In the genomic region with DNA sequence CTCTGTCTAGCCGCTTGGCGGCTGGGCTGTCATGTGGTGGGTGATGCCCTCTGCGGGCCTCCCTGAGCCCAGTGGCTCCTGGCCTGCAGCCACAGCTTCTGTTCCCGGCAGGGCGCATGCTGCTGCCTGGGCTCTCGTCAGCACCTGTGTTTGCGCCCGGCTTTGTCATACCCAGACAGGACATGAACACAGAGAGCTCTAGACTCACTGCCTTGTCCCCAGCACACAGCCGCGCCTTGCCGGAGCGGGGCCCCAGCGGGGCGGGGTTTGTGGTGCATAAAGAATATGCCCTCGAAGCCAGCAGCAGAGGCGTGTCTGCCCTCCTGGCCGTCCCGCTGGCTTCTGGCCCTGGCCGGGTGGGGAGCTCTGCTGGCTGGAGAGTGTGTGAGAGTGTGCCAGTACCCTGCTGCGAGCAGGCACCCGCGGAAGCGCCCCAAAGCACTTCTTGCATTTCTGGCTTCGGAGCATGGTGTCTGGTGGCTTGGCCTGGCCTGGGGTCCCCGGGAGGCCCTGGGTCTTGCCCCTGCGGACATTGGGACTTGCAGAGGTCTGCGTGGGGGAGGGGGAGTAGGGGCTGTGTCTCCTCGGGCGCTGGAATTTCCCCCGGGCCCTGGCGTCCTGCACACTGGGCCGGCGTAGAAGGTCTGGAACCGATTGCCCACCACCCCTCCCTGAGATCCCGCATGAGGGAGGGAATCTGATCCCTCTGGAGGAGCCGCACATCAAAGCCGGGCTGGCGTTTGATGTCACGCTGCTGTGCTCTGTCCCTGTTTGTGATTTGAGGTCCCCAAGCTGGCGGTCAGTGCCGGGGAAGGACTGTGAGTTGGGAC, we compare ENCODE assay signal across 9 cellular contexts. TPM values are rescaled to one million over a fixed set of nuclear protein-coding genes. Genes with fewer than 3 reads are reported as not detected.
A peak's percentile ranks its signal among the peaks of the same experiment; 100 is the strongest.
DNase-seq lines count a peak whose midpoint lies in the region; ATAC-seq and TF ChIP-seq lines count a peak whose summit lies in the region.
"Had no signal": no experiment of that assay in that cellular context is flagged by ENCODE, and none has a peak within 500 bp of the region (broad histone marks: within the 10 kb centered on the region; RNA-seq: fewer than 3 reads in every experiment).

No MANE protein-coding gene starts in this region.

- intact Hi-C loops in natural killer cell (cut with micrococcal nuclease) = no loop called here

- H3K4me3 Mint-ChIP-seq in brain = peak overlapping the region in 4 of 5 experiments; percentile 16 to 52 (median 32)
- H3K4me3 Mint-ChIP-seq in natural killer cell = no peak overlapping the region
- no peak overlapping the region for H3K4me3 Mint-ChIP-seq in stimulated activated naive CD8-positive, alpha-beta T cell treated with anti-CD3 and anti-CD28 coated beads, Interleukin-15, amount 100 ng/mL, for 72 hours

- DNase-seq in iPS-NIHi11 (ENCODE audit: low spot score) = peak; percentile 84
- no peak for DNase-seq in natural killer cell
- DNase-seq in stimulated activated naive CD8-positive, alpha-beta T cell treated with anti-CD3 and anti-CD28 coated beads, Interleukin-15, amount 100 ng/mL, for 72 hours = no peak

- H3K9me3 ChIP-seq in stomach smooth muscle (ENCODE audit: control insufficient read depth in 2 of 2, low read length in 2 of 2) = no peaks in the 10 kb centered on the region

- H3K9me3 Mint-ChIP-seq in brain = peaks cover 0 to 6% (median 0%) of the 10 kb centered on the region in 5 experiments
- no peaks in the 10 kb centered on the region for H3K9me3 Mint-ChIP-seq in natural killer cell
- no peaks in the 10 kb centered on the region for H3K9me3 Mint-ChIP-seq in stimulated activated naive CD8-positive, alpha-beta T cell treated with anti-CD3 and anti-CD28 coated beads, Interleukin-15, amount 100 ng/mL, for 72 hours

- H3K36me3 Mint-ChIP-seq in brain = peaks cover 24% of the 10 kb centered on the region
- H3K36me3 Mint-ChIP-seq in natural killer cell = no peaks in the 10 kb centered on the region

- H3K36me3 ChIP-seq in stomach smooth muscle (ENCODE audit: control insufficient read depth in 2 of 2, insufficient read depth in 2 of 2, low read length in 2 of 2) = peaks cover 0 to 2% of the 10 kb centered on the region in 2 donors

- H3K4me1 Mint-ChIP-seq in brain (peaks cover 33% of the 10 kb centered on the region), natural killer cell (peaks cover 6 to 9% of the 10 kb centered on the region in 2 donors)
- peaks cover 18% of the 10 kb centered on the region for H3K4me1 Mint-ChIP-seq in stimulated activated naive CD8-positive, alpha-beta T cell treated with anti-CD3 and anti-CD28 coated beads, Interleukin-15, amount 100 ng/mL, for 72 hours

- H3K27ac Mint-ChIP-seq in brain (peak overlapping the region; percentile 76 to 97 (median 89)), natural killer cell (no peak overlapping the region)
- H3K27ac Mint-ChIP-seq in stimulated activated naive CD8-positive, alpha-beta T cell treated with anti-CD3 and anti-CD28 coated beads, Interleukin-15, amount 100 ng/mL, for 72 hours = peak overlapping the region in 1 of 2 donors; percentile 27

- TF ChIP-seq RAD21 in Ishikawa (IDR thresholded peaks at IDR 0.05; ENCODE audit: low read depth) = peak; percentile 27; the same call in 1 of the 2 replicates

- peaks cover 23% of the 10 kb centered on the region for H3K4me1 ChIP-seq in stomach smooth muscle (ENCODE audit: control insufficient read depth, insufficient read depth, low read length)

- peak; percentile 29; the same call in 1 of the 2 replicates for TF ChIP-seq EP300 in Ishikawa (IDR thresholded peaks at IDR 0.05; ENCODE audit: borderline replicate concordance)

- peak overlapping the region; percentile 6 for H3K27ac ChIP-seq in stomach smooth muscle (ENCODE audit: low read length)
- H3K27ac ChIP-seq: KMS-11 had no signal

- H3K4me3 ChIP-seq in stomach smooth muscle (ENCODE audit: low read length in 2 of 2) = peak overlapping the region; percentile 43 to 60

- H3K27me3 Mint-ChIP-seq in brain (peaks cover 3% of the 10 kb centered on the region), natural killer cell (ENCODE audit: low read depth in 2 of 2) (no peaks in the 10 kb centered on the region)
- no peaks in the 10 kb centered on the region for H3K27me3 Mint-ChIP-seq in stimulated activated naive CD8-positive, alpha-beta T cell treated with anti-CD3 and anti-CD28 coated beads, Interleukin-15, amount 100 ng/mL, for 72 hours

- TF ChIP-seq CTCF in brain (conservative IDR thresholded peaks at IDR 0.05) (no peak), natural killer cell (IDR thresholded peaks at IDR 0.05) (no peak)

- peak overlapping the region; percentile 41 to 42 for H3K9ac ChIP-seq in stomach smooth muscle (ENCODE audit: low read length in 2 of 2)
- H3K9ac ChIP-seq: KMS-11 had no signal

- H3K27me3 ChIP-seq in stomach smooth muscle (ENCODE audit: control insufficient read depth in 1 of 2, insufficient read depth in 2 of 2, low read length in 2 of 2) = no peaks in the 10 kb centered on the region

- ATAC-seq in natural killer cell (no peak), GM21381 (IDR thresholded peaks at IDR 0.05; ENCODE audit: unreplicated experiment) (no peak), GM21367 (IDR thresholded peaks at IDR 0.05; ENCODE audit: unreplicated experiment) (no peak)
- no peak for ATAC-seq in stimulated activated naive CD8-positive, alpha-beta T cell treated with anti-CD3 and anti-CD28 coated beads, Interleukin-15, amount 100 ng/mL, for 72 hours

TF ChIP-seq in Ishikawa, 13 proteins besides CTCF, POLR2A, EP300 and RAD21:
- TF ChIP-seq CEBPB (IDR thresholded peaks at IDR 0.05) (no peak; the same call in 1 of the 2 replicates), EGR1 (IDR thresholded peaks at IDR 0.05) (no peak), TEAD4 (IDR thresholded peaks at IDR 0.05) (peak; percentile 16; the same call in 1 of the 2 replicates), ZBTB7A (IDR thresholded peaks at IDR 0.05; ENCODE audit: low read depth) (peak; percentile 67), TCF12 (IDR thresholded peaks at IDR 0.05; ENCODE audit: low read depth) (peak; percentile 82), NFIC (IDR thresholded peaks at IDR 0.05) (peak; percentile 96)
- TF ChIP-seq, protein P1, sequence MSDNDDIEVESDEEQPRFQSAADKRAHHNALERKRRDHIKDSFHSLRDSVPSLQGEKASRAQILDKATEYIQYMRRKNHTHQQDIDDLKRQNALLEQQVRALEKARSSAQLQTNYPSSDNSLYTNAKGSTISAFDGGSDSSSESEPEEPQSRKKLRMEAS (IDR thresholded peaks at IDR 0.05) = peak; percentile 77; the same call in 1 of the 2 replicates

RNA-seq across cellular contexts. Expression of a gene that starts 14.5 kb away (rescaled TPM):
- 43.0 TPM for polyA plus RNA-seq in brain (ENCODE audit: insufficient read depth, low read depth, low replicate concordance)
- 10 to 100 TPM; 29.7 to 43.5 (median 40.8) TPM for total RNA-seq in natural killer cell

RNA-seq across cellular contexts. Expression of a gene that starts 30.8 kb away (rescaled TPM):
- 160 TPM for polyA plus RNA-seq in brain (ENCODE audit: insufficient read depth, low read depth, low replicate concordance)
- total RNA-seq in natural killer cell = 10 to 100 TPM; 22.8 to 29.6 (median 27.0) TPM

RNA-seq across cellular contexts. Expression of a gene that starts 30.9 kb away (rescaled TPM):
- polyA plus RNA-seq in brain (ENCODE audit: insufficient read depth, low read depth, low replicate concordance) = 1.0 TPM
- total RNA-seq in natural killer cell = not detected

RNA-seq across cellular contexts. Expression of a gene that starts 31.2 kb away (rescaled TPM):
- 11.2 TPM for polyA plus RNA-seq in brain (ENCODE audit: insufficient read depth, low read depth, low replicate concordance)
- 10 to 100 TPM; 15.9 to 21.6 (median 16.8) TPM for total RNA-seq in natural killer cell

RNA-seq across cellular contexts. Expression of a gene that starts 39.6 kb away (rescaled TPM):
- 65.2 TPM for polyA plus RNA-seq in brain (ENCODE audit: insufficient read depth, low read depth, low replicate concordance)
- 1 to 10 TPM in 2 of 3 donors, under 1 TPM in 1; 0.61 to 2.2 (median 2.1) TPM for total RNA-seq in natural killer cell

Comparison
In these comparisons a context has a peak if more than half of its experiments do, and no peak if none do; other contexts are left out.
1. H3K27ac Mint-ChIP-seq: peak in brain (5 of 5); none in natural killer cell (0 of 2).
2. H3K4me3 Mint-ChIP-seq: peak in brain (4 of 5); none in natural killer cell (single experiment) and stimulated activated naive CD8-positive, alpha-beta T cell treated with anti-CD3 and anti-CD28 coated beads, Interleukin-15, amount 100 ng/mL, for 72 hours (0 of 2).